10 cellular contexts compared by ENCODE assay signal in the genomic region with DNA sequence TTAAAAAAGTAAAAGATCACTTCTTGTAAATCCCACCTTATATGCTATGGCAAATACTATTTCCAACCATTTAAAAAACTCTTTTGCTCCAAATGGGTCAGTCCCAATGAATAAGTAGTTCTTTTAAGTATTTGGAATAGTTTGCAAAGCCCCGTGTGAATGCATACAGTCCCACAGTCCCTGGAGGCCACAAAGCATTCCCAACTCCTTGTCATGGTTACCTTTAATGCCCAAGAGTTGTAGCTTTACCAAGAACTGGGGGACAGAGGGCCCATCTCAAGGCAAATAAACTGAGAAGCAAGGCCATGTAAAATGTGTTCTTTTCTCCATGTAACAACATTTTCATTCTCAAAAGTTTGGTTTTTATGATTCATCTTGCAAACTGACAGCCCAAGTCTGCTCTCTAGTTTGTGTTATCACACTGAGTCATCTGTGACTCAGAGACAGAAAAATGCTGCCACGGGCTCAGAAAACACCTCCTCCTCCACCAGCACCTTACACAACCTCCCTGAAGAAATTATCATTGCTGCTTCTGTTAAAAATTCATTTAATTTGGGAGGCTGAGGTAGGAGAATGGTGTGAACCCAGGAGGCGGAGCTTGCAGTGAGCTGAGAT.
DNase-seq lines count a peak whose midpoint lies in the region; TF ChIP-seq lines count a peak whose summit lies in the region.
"Had no signal": no experiment of that assay in that cellular context is flagged by ENCODE, and none has a peak within 500 bp of the region (broad histone marks: within the 10 kb centered on the region; RNA-seq: fewer than 3 reads in every experiment).

No MANE protein-coding gene starts in this region.

- no peak overlapping the region for H3K4me3 ChIP-seq in AG04450 (ENCODE audit: low read depth, low read length)
- H3K4me3 ChIP-seq in effector memory CD4-positive, alpha-beta T cell (ENCODE audit: insufficient read depth, low read depth, low read length, poor library complexity, severe bottlenecking), result no peak overlapping the region

- no peaks in the 10 kb centered on the region for H3K4me1 ChIP-seq in effector memory CD4-positive, alpha-beta T cell (ENCODE audit: control insufficient read depth, insufficient read depth, low read length, poor library complexity, severe bottlenecking)

- peaks cover 2% of the 10 kb centered on the region for H3K27me3 ChIP-seq in AG04450 (ENCODE audit: control insufficient read depth, insufficient read depth, low read length)
- no peaks in the 10 kb centered on the region for H3K27me3 ChIP-seq in effector memory CD4-positive, alpha-beta T cell (replicated peaks; ENCODE audit: control insufficient read depth, insufficient read depth, low read length, poor library complexity, severe bottlenecking)

- CTCF ChIA-PET in AG04450 (lab: Charles Lee), result no interaction called here

- H3K36me3 ChIP-seq in effector memory CD4-positive, alpha-beta T cell (ENCODE audit: control insufficient read depth, insufficient read depth, low read length), result no peaks in the 10 kb centered on the region

- peak overlapping the region; percentile 66 for H3K27ac ChIP-seq in AG04450 (ENCODE audit: low read depth, low read length)
- H3K27ac ChIP-seq in effector memory CD4-positive, alpha-beta T cell (ENCODE audit: insufficient read depth, low read length, poor library complexity, severe bottlenecking), result no peak overlapping the region

- H3K9me3 ChIP-seq in AG04450 (ENCODE audit: control insufficient read depth, insufficient read depth, low read length), result no peaks in the 10 kb centered on the region
- H3K9me3 ChIP-seq in effector memory CD4-positive, alpha-beta T cell (ENCODE audit: control insufficient read depth, low read length), result no peaks in the 10 kb centered on the region

- POLR2A ChIA-PET in AG04450 (lab: Yijun Ruan, JAX), result no interaction called here

- DNase-seq in AG04450 (ENCODE audit: low read depth, low spot score), result peak; percentile 74
- peak; percentile 52 for DNase-seq in HK-2 (ENCODE audit: unreplicated experiment)
- DNase-seq in amniotic stem cell (lab: John Stamatoyannopoulos, UW), result peak; percentile 80
- peak; percentile 94 for DNase-seq in kidney tubule cell (ENCODE audit: low spot score)
- DNase-seq in NCI-H526 (lab: John Stamatoyannopoulos, UW), result no peak
- DNase-seq in cerebellum (ENCODE audit: low spot score), result no peak
- no peak for DNase-seq in NCI-H510A (lab: John Stamatoyannopoulos, UW)
- DNase-seq in effector memory CD4-positive, alpha-beta T cell, result no peak
- DNase-seq: activated naive CD4-positive, alpha-beta T cell treated with Interleukin-2 at 50 U/mL for 16 hours; naive B cell had no signal

- no peak for TF ChIP-seq CTCF in AG04450 (IDR thresholded peaks at IDR 0.05; ENCODE audit: low read depth, low read length)

Comparison
In these comparisons a context has a peak if more than half of its experiments do, and no peak if none do; other contexts are left out.
1. DNase-seq: peak in AG04450 (single experiment), HK-2 (single experiment), amniotic stem cell (single experiment) and kidney tubule cell (single experiment); none in NCI-H526 (0 of 2), cerebellum (single experiment), NCI-H510A (single experiment) and effector memory CD4-positive, alpha-beta T cell (0 of 3).